28 cellular contexts compared by ENCODE assay signal in genomic region chr19:2802826-2803225, GRCh38.
"Had no signal": no experiment of that assay in that cellular context is flagged by ENCODE, and none has a peak within 500 bp of the region (broad histone marks: within the 10 kb centered on the region; RNA-seq: fewer than 3 reads in every experiment).

No MANE protein-coding gene starts in this region.

- H3K4me3 ChIP-seq: SJSA1 had no signal

- H3K27ac Mint-ChIP-seq: activated CD4-positive, alpha-beta memory T cell treated with anti-CD3 and anti-CD28 coated beads, Interleukin-2, amount 10 ng/mL, durations not matched to agents 7 days and 5 days; activated CD8-positive, alpha-beta memory T cell treated with anti-CD3 and anti-CD28 coated beads, Interleukin-2, amount 10 ng/mL, durations not matched to agents 7 days and 5 days; activated naive CD4-positive, alpha-beta T cell treated with anti-CD3 and anti-CD28 coated beads, Interleukin-2, amount 10 ng/mL, durations not matched to agents 7 days and 5 days; activated naive CD8-positive, alpha-beta T cell had no signal

- ATAC-seq: activated CD8-positive, alpha-beta memory T cell treated with anti-CD3 and anti-CD28 coated beads, Interleukin-2, amount 10 ng/mL, durations not matched to agents 7 days and 5 days; Panc1 had no signal

- H3K4me3 Mint-ChIP-seq: activated CD4-positive, alpha-beta memory T cell treated with anti-CD3 and anti-CD28 coated beads, Interleukin-2, amount 10 ng/mL, durations not matched to agents 7 days and 5 days; activated CD8-positive, alpha-beta memory T cell treated with anti-CD3 and anti-CD28 coated beads, Interleukin-2, amount 10 ng/mL, durations not matched to agents 7 days and 5 days; activated naive CD4-positive, alpha-beta T cell treated with anti-CD3 and anti-CD28 coated beads, Interleukin-2, amount 10 ng/mL, durations not matched to agents 7 days and 5 days; activated naive CD8-positive, alpha-beta T cell; activated naive CD8-positive, alpha-beta T cell treated with anti-CD3 and anti-CD28 coated beads, Interleukin-2, amount 50 U/mL, for 24 hours; brain had no signal

- H3K27ac ChIP-seq: SJSA1, VCaP had no signal

- H3K27me3 ChIP-seq: SJSA1 had no signal

- H3K9me3 Mint-ChIP-seq: activated CD4-positive, alpha-beta memory T cell treated with anti-CD3 and anti-CD28 coated beads, Interleukin-2, amount 10 ng/mL, durations not matched to agents 7 days and 5 days; activated naive CD4-positive, alpha-beta T cell treated with anti-CD3 and anti-CD28 coated beads, Interleukin-2, amount 10 ng/mL, durations not matched to agents 7 days and 5 days; activated naive CD8-positive, alpha-beta T cell treated with anti-CD3 and anti-CD28 coated beads, Interleukin-2, amount 50 U/mL, for 24 hours; brain had no signal

- H3K4me1 Mint-ChIP-seq: activated CD4-positive, alpha-beta memory T cell treated with anti-CD3 and anti-CD28 coated beads, Interleukin-2, amount 10 ng/mL, durations not matched to agents 7 days and 5 days; activated CD8-positive, alpha-beta memory T cell treated with anti-CD3 and anti-CD28 coated beads, Interleukin-2, amount 10 ng/mL, durations not matched to agents 7 days and 5 days; activated naive CD4-positive, alpha-beta T cell treated with anti-CD3 and anti-CD28 coated beads, Interleukin-2, amount 10 ng/mL, durations not matched to agents 7 days and 5 days; brain had no signal

- DNase-seq: activated CD4-positive, alpha-beta memory T cell treated with anti-CD3 and anti-CD28 coated beads, Interleukin-2, amount 10 ng/mL, durations not matched to agents 7 days and 5 days; activated CD4-positive, alpha-beta T cell treated with anti-CD3 and anti-CD28 coated beads for 1 hour; activated CD4-positive, alpha-beta T cell treated with anti-CD3 and anti-CD28 coated beads for 48 hours; activated CD4-positive, CD25-positive, alpha-beta regulatory T cell; activated CD8-positive, alpha-beta memory T cell treated with anti-CD3 and anti-CD28 coated beads for 24 hours; activated CD8-positive, alpha-beta memory T cell treated with anti-CD3 and anti-CD28 coated beads, Interleukin-2, amount 10 ng/mL, durations not matched to agents 7 days and 5 days; activated CD8-positive, alpha-beta memory T cell treated with anti-CD3 and anti-CD28 coated beads, Interleukin-2, amount 50 U/mL, for 48 hours; activated effector memory CD4-positive, alpha-beta T cell treated with Interleukin-2 at 50 U/mL for 16 hours; activated naive CD4-positive, alpha-beta T cell treated with anti-CD3 and anti-CD28 coated beads, Interleukin-2, amount 10 ng/mL, durations not matched to agents 7 days and 5 days; activated naive CD8-positive, alpha-beta T cell treated with anti-CD3 and anti-CD28 coated beads, Interleukin-2, amount 50 U/mL, for 24 hours; activated T-cell treated with anti-CD3 and anti-CD28 coated beads, Interleukin-2, amount 50 U/mL, for 48 hours; anterior cingulate cortex; central memory CD4-positive, alpha-beta T cell; NCI-H1105; NCI-H1417 treated with DMSO at 0.1 percent for 48 hours; NCI-H1930; NCI-H345; NCI-H524 treated with DMSO at 0.1 percent for 48 hours; SHP77 treated with DMSO at 0.1 percent for 48 hours; SW 1271; T-helper 1 cell; T-helper 2 cell; T-helper 9 cell had no signal

- H3K27me3 Mint-ChIP-seq: activated CD4-positive, alpha-beta memory T cell treated with anti-CD3 and anti-CD28 coated beads, Interleukin-2, amount 10 ng/mL, durations not matched to agents 7 days and 5 days; activated CD8-positive, alpha-beta memory T cell treated with anti-CD3 and anti-CD28 coated beads, Interleukin-2, amount 10 ng/mL, durations not matched to agents 7 days and 5 days; activated naive CD4-positive, alpha-beta T cell treated with anti-CD3 and anti-CD28 coated beads, Interleukin-2, amount 10 ng/mL, durations not matched to agents 7 days and 5 days; activated naive CD8-positive, alpha-beta T cell; activated naive CD8-positive, alpha-beta T cell treated with anti-CD3 and anti-CD28 coated beads, Interleukin-2, amount 50 U/mL, for 24 hours; brain had no signal
